ENCODE assay signal across 1 cellular context in the genomic region with DNA sequence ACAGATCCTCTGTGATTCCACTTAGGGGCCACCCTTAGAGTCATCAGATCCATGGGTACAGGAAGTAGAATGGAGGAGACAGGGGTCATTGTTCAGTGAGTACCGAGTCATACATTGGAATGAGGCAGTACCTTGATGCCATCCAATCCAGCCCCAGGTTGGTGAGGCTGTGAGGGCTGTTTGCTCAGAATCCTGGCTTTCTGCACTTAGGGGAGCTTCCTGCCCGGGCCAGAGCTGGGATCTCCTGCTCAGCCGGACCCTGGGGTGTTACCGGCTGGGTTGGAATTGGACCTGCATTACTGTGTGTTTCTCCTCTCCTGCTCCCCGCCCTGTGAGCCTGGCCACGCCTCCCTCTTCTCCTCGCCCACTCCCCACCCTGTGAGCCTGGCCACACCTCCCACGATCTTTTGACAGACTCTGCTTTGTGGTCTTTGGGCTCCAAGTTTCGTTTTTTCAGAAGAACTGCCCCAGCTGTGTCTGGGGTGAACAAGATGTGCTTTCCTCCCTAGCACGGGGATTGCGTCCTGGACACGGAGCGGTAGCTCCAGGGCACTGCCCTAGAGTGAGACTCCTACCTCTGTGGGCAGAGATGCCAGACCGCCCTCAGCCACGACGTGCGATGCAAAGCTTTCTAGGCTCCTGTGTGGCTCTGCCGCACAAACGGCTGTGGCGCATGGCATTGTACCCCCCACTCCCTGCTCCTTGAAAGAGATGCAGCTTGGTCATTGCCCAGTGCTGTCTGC.
TF ChIP-seq lines count a peak whose summit lies in the region.

No MANE protein-coding gene starts in this region.

TF ChIP-seq in K562, 482 proteins besides CTCF, POLR2A, EP300 and RAD21:
- TF ChIP-seq RBM39 (optimal IDR thresholded peaks at IDR 0.05; ENCODE audit: low read depth, low read length), result no peak
